ENCODE assay signal across 1 cellular context in genomic region chr2:162318280-162319222, GRCh38.
TF ChIP-seq lines count a peak whose summit lies in the region.

Gene IFIH1 (minus strand): TSS chr2:162318684. CDS start chr2:162318307, 377 bp downstream.

TF ChIP-seq in HepG2, 621 proteins besides CTCF, POLR2A, EP300 and RAD21 (continued from another document and continues in another):
- TF ChIP-seq CSRNP2 (CRISPR knock-in tag; conservative IDR thresholded peaks at IDR 0.05; ENCODE audit: low read depth), result no peak
- no peak for TF ChIP-seq HNRNPK (IDR thresholded peaks at IDR 0.05; ENCODE audit: low read depth, low read length, poor library complexity, severe bottlenecking)
- TF ChIP-seq SPEN (CRISPR knock-in tag; IDR thresholded peaks at IDR 0.05; ENCODE audit: low read depth), result 0 out of 2 replicates have a peak, but pooled peaks have one; percentile 29
- peak; percentile 75; the same call in 1 of the 2 replicates for TF ChIP-seq KAT7 (CRISPR knock-in tag; IDR thresholded peaks at IDR 0.05; ENCODE audit: borderline replicate concordance)
- TF ChIP-seq ZNF510 (CRISPR knock-in tag; IDR thresholded peaks at IDR 0.05; ENCODE audit: low read depth), result no peak
- no peak; the same call in 1 of the 2 replicates for TF ChIP-seq ZNF556 (CRISPR knock-in tag; IDR thresholded peaks at IDR 0.05; ENCODE audit: borderline replicate concordance)
- peak; percentile 75; the same call in 1 of the 2 replicates for TF ChIP-seq KDM5B (CRISPR knock-in tag; IDR thresholded peaks at IDR 0.05; ENCODE audit: borderline replicate concordance)
- TF ChIP-seq, protein P1, sequence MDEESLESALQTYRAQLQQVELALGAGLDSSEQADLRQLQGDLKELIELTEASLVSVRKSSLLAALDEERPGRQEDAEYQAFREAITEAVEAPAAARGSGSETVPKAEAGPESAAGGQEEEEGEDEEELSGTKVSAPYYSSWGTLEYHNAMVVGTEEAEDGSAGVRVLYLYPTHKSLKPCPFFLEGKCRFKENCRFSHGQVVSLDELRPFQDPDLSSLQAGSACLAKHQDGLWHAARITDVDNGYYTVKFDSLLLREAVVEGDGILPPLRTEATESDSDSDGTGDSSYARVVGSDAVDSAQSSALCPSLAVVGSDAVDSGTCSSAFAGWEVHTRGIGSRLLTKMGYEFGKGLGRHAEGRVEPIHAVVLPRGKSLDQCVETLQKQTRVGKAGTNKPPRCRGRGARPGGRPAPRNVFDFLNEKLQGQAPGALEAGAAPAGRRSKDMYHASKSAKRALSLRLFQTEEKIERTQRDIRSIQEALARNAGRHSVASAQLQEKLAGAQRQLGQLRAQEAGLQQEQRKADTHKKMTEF (CRISPR knock-in tag; IDR thresholded peaks at IDR 0.05), result no peak; the same call in 1 of the 2 replicates
- TF ChIP-seq ZNF30 (CRISPR knock-in tag; IDR thresholded peaks at IDR 0.05), result no peak
- TF ChIP-seq, protein P2, sequence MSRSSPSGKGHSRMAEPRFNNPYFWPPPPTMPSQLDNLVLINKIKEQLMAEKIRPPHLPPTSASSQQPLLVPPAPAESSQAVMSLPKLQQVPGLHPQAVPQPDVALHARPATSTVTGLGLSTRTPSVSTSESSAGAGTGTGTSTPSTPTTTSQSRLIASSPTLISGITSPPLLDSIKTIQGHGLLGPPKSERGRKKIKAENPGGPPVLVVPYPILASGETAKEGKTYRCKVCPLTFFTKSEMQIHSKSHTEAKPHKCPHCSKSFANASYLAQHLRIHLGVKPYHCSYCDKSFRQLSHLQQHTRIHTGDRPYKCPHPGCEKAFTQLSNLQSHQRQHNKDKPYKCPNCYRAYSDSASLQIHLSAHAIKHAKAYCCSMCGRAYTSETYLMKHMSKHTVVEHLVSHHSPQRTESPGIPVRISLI (CRISPR knock-in tag; IDR thresholded peaks at IDR 0.05; ENCODE audit: borderline replicate concordance), result no peak
- TF ChIP-seq ZNF558 (CRISPR knock-in tag; IDR thresholded peaks at IDR 0.05; ENCODE audit: borderline replicate concordance), result no peak
- TF ChIP-seq PAF1 (CRISPR knock-in tag; IDR thresholded peaks at IDR 0.05), result no peak
- TF ChIP-seq ZNF710 (CRISPR knock-in tag; IDR thresholded peaks at IDR 0.05; ENCODE audit: borderline replicate concordance), result no peak
- TF ChIP-seq POLR2AphosphoS5 (IDR thresholded peaks at IDR 0.05; ENCODE audit: low read depth, low read length), result no peak; the same call in 1 of the 2 replicates
- TF ChIP-seq GTF2F1 (IDR thresholded peaks at IDR 0.05; ENCODE audit: low read length), result no peak
- no peak for TF ChIP-seq ZNF724P (CRISPR knock-in tag; IDR thresholded peaks at IDR 0.05; ENCODE audit: borderline replicate concordance)
- TF ChIP-seq, protein P3, sequence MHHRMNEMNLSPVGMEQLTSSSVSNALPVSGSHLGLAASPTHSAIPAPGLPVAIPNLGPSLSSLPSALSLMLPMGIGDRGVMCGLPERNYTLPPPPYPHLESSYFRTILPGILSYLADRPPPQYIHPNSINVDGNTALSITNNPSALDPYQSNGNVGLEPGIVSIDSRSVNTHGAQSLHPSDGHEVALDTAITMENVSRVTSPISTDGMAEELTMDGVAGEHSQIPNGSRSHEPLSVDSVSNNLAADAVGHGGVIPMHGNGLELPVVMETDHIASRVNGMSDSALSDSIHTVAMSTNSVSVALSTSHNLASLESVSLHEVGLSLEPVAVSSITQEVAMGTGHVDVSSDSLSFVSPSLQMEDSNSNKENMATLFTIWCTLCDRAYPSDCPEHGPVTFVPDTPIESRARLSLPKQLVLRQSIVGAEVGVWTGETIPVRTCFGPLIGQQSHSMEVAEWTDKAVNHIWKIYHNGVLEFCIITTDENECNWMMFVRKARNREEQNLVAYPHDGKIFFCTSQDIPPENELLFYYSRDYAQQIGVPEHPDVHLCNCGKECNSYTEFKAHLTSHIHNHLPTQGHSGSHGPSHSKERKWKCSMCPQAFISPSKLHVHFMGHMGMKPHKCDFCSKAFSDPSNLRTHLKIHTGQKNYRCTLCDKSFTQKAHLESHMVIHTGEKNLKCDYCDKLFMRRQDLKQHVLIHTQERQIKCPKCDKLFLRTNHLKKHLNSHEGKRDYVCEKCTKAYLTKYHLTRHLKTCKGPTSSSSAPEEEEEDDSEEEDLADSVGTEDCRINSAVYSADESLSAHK (CRISPR knock-in tag; IDR thresholded peaks at IDR 0.05; ENCODE audit: borderline replicate concordance), result no peak
- peak; percentile 75 for TF ChIP-seq PHF8 (CRISPR knock-in tag; IDR thresholded peaks at IDR 0.05)
- TF ChIP-seq ZBTB10 (CRISPR knock-in tag; IDR thresholded peaks at IDR 0.05; ENCODE audit: borderline replicate concordance), result no peak
- TF ChIP-seq U2AF1 (optimal IDR thresholded peaks at IDR 0.05; ENCODE audit: low read depth, low read length), result no peak
- TF ChIP-seq, protein P4, sequence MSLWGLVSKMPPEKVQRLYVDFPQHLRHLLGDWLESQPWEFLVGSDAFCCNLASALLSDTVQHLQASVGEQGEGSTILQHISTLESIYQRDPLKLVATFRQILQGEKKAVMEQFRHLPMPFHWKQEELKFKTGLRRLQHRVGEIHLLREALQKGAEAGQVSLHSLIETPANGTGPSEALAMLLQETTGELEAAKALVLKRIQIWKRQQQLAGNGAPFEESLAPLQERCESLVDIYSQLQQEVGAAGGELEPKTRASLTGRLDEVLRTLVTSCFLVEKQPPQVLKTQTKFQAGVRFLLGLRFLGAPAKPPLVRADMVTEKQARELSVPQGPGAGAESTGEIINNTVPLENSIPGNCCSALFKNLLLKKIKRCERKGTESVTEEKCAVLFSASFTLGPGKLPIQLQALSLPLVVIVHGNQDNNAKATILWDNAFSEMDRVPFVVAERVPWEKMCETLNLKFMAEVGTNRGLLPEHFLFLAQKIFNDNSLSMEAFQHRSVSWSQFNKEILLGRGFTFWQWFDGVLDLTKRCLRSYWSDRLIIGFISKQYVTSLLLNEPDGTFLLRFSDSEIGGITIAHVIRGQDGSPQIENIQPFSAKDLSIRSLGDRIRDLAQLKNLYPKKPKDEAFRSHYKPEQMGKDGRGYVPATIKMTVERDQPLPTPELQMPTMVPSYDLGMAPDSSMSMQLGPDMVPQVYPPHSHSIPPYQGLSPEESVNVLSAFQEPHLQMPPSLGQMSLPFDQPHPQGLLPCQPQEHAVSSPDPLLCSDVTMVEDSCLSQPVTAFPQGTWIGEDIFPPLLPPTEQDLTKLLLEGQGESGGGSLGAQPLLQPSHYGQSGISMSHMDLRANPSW (CRISPR knock-in tag; IDR thresholded peaks at IDR 0.05; ENCODE audit: borderline replicate concordance), result peak; percentile 85; the same call in 1 of the 2 replicates
- TF ChIP-seq TRIM24 (CRISPR knock-in tag; IDR thresholded peaks at IDR 0.05), result no peak
- no peak for TF ChIP-seq SMYD3 (CRISPR knock-in tag; IDR thresholded peaks at IDR 0.05)
- no peak for TF ChIP-seq TIGD3 (CRISPR knock-in tag; IDR thresholded peaks at IDR 0.05; ENCODE audit: borderline replicate concordance)
- no peak; the same call in 1 of the 2 replicates for TF ChIP-seq FOXC1 (CRISPR knock-in tag; IDR thresholded peaks at IDR 0.05; ENCODE audit: borderline replicate concordance)
- no peak; the same call in 1 of the 2 replicates for TF ChIP-seq ZNF749 (CRISPR knock-in tag; IDR thresholded peaks at IDR 0.05; ENCODE audit: borderline replicate concordance)
- no peak for TF ChIP-seq ZNF383 (CRISPR knock-in tag; IDR thresholded peaks at IDR 0.05; ENCODE audit: borderline replicate concordance)
- no peak for TF ChIP-seq ZSCAN30 (CRISPR knock-in tag; IDR thresholded peaks at IDR 0.05)
- peak; percentile 26; the same call in 1 of the 2 replicates for TF ChIP-seq NCOA2 (CRISPR knock-in tag; IDR thresholded peaks at IDR 0.05)
- TF ChIP-seq ATF7 (IDR thresholded peaks at IDR 0.05), result no peak
- no peak; the same call in 1 of the 2 replicates for TF ChIP-seq ATF7 (CRISPR knock-in tag; IDR thresholded peaks at IDR 0.05)
- TF ChIP-seq, protein P5, sequence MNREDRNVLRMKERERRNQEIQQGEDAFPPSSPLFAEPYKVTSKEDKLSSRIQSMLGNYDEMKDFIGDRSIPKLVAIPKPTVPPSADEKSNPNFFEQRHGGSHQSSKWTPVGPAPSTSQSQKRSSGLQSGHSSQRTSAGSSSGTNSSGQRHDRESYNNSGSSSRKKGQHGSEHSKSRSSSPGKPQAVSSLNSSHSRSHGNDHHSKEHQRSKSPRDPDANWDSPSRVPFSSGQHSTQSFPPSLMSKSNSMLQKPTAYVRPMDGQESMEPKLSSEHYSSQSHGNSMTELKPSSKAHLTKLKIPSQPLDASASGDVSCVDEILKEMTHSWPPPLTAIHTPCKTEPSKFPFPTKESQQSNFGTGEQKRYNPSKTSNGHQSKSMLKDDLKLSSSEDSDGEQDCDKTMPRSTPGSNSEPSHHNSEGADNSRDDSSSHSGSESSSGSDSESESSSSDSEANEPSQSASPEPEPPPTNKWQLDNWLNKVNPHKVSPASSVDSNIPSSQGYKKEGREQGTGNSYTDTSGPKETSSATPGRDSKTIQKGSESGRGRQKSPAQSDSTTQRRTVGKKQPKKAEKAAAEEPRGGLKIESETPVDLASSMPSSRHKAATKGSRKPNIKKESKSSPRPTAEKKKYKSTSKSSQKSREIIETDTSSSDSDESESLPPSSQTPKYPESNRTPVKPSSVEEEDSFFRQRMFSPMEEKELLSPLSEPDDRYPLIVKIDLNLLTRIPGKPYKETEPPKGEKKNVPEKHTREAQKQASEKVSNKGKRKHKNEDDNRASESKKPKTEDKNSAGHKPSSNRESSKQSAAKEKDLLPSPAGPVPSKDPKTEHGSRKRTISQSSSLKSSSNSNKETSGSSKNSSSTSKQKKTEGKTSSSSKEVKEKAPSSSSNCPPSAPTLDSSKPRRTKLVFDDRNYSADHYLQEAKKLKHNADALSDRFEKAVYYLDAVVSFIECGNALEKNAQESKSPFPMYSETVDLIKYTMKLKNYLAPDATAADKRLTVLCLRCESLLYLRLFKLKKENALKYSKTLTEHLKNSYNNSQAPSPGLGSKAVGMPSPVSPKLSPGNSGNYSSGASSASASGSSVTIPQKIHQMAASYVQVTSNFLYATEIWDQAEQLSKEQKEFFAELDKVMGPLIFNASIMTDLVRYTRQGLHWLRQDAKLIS (CRISPR knock-in tag; IDR thresholded peaks at IDR 0.05), result no peak
- TF ChIP-seq NFYB (CRISPR knock-in tag; IDR thresholded peaks at IDR 0.05), result no peak
- no peak for TF ChIP-seq MIXL1 (CRISPR knock-in tag; IDR thresholded peaks at IDR 0.05)
- 0 out of 2 replicates have a peak, but pooled peaks have one; percentile 23 for TF ChIP-seq ZNF7 (CRISPR knock-in tag; IDR thresholded peaks at IDR 0.05)
- TF ChIP-seq MEIS1 (CRISPR knock-in tag; IDR thresholded peaks at IDR 0.05; ENCODE audit: borderline replicate concordance), result no peak
- TF ChIP-seq, protein P6, sequence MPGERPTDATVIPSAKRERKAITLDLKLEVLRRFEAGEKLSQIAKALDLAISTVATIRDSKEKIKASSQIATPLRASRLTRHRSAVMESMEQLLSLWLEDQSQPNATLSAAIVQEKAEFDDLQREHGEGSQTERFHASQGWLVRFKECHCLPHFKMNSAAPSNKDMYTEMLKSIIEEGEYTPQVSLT (CRISPR knock-in tag; IDR thresholded peaks at IDR 0.05; ENCODE audit: borderline replicate concordance, low read depth), result no peak
- TF ChIP-seq JUN (CRISPR knock-in tag; IDR thresholded peaks at IDR 0.05), result no peak
- no peak for TF ChIP-seq NFATC3 (CRISPR knock-in tag; IDR thresholded peaks at IDR 0.05)
- TF ChIP-seq LCORL (IDR thresholded peaks at IDR 0.05), result no peak
- peak; percentile 53; the same call in 1 of the 2 replicates for TF ChIP-seq LCORL (CRISPR knock-in tag; IDR thresholded peaks at IDR 0.05)
- no peak for TF ChIP-seq MLLT10 (CRISPR knock-in tag; IDR thresholded peaks at IDR 0.05)
- TF ChIP-seq ZNF776 (CRISPR knock-in tag; IDR thresholded peaks at IDR 0.05), result peak; percentile 69
